19 cellular contexts compared by ENCODE assay signal in the genomic region with DNA sequence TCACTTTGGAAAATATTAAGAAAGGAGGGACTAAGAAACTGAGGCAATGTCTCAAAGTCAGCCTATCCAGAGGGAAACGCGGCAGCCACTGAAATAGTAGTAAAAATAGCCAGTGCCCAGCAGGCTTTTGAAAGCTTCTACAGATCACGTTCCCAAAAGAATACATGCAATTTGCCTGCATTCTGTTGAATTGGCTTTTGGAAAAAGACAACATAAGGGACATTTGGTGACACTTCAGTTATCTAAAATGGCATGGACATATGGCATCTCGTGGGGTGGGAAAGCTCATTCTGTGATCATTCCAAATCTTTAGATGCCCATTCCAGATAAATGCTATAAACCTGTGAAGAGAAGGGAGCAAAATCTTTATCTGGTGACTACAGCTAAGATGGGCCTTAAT.
"Had no signal": no experiment of that assay in that cellular context is flagged by ENCODE, and none has a peak within 500 bp of the region (broad histone marks: within the 10 kb centered on the region; RNA-seq: fewer than 3 reads in every experiment).

No MANE protein-coding gene starts in this region.

- H3K9me3 ChIP-seq: prostate gland, spleen, tibial artery, upper lobe of left lung, uterus had no signal

- H3K4me1 ChIP-seq: parathyroid adenoma, prostate gland, spleen, upper lobe of left lung, uterus had no signal

- H3K4me3 ChIP-seq: coronary artery, prostate gland, spleen, tibial artery, upper lobe of left lung, uterus had no signal

- H3K27ac ChIP-seq: coronary artery, parathyroid adenoma, prostate gland, spleen, tibial artery, upper lobe of left lung, uterus had no signal

- ATAC-seq: sciatic nerve; stimulated activated memory B cell treated with anti-CD40 and anti-IgM and Interleukin-4, amounts not matched to agents 10 μg/mL and 1 μg/mL and 100 μg/mL, for 72 hours had no signal

- H3K27me3 ChIP-seq: spleen, tibial artery, upper lobe of left lung, uterus had no signal

- DNase-seq: effector CD4-positive, alpha-beta T cell; endodermal cell; foreskin melanocyte; immature natural killer cell; mesendoderm; naive B cell; occipital lobe; spleen; stimulated activated CD4-positive, alpha-beta T cell treated with anti-CD3 and anti-CD28 coated beads, Interleukin-15, amount 100 ng/mL, for 24 hours; stimulated activated CD4-positive, alpha-beta T cell treated with anti-CD3 and anti-CD28 coated beads, Interleukin-1b, Interleukin-23, amount 100 ng/mL, for 48 hours; stimulated activated CD4-positive, alpha-beta T cell treated with anti-CD3 and anti-CD28 coated beads, Interleukin-4, amount 100 ng/mL, for 24 hours; tibial artery; upper lobe of left lung; uterus had no signal
